Comparison of ENCODE assay signal across 1 cellular context in genomic region chr22:19497245-19497644, GRCh38.
A peak's percentile ranks its signal among the peaks of the same experiment; 100 is the strongest.
TF ChIP-seq lines count a peak whose summit lies in the region.

No MANE protein-coding gene starts in this region.

TF ChIP-seq in K562, 482 proteins besides CTCF, POLR2A, EP300 and RAD21 (continued from another document and continues in another):
- no peak for TF ChIP-seq CHD7 (IDR thresholded peaks at IDR 0.05; ENCODE audit: low read depth, low read length)
- no peak for TF ChIP-seq ZNF609 (CRISPR knock-in tag; IDR thresholded peaks at IDR 0.05; ENCODE audit: borderline replicate concordance)
- no peak for TF ChIP-seq COPS2 (conservative IDR thresholded peaks at IDR 0.05)
- 0 out of 2 replicates have a peak, but pooled peaks have one; percentile 12 for TF ChIP-seq ZNF41 (CRISPR knock-in tag; conservative IDR thresholded peaks at IDR 0.05)
- TF ChIP-seq MCM5 (IDR thresholded peaks at IDR 0.05; ENCODE audit: low read depth) = no peak
- 0 out of 2 replicates have a peak, but pooled peaks have one; percentile 74 for TF ChIP-seq ARID3B (CRISPR knock-in tag; IDR thresholded peaks at IDR 0.05; ENCODE audit: borderline replicate concordance)
- no peak for TF ChIP-seq CSDE1 (IDR thresholded peaks at IDR 0.05)
- 0 out of 2 replicates have a peak, but pooled peaks have one; percentile 9 for TF ChIP-seq MYNN (IDR thresholded peaks at IDR 0.05)
- no peak for TF ChIP-seq MYNN (CRISPR knock-in tag; IDR thresholded peaks at IDR 0.05)
- TF ChIP-seq E2F4 (CRISPR knock-in tag; IDR thresholded peaks at IDR 0.05; ENCODE audit: low read depth) = no peak
- TF ChIP-seq ATF1 (CRISPR knock-in tag; IDR thresholded peaks at IDR 0.05) = no peak
- TF ChIP-seq ATF1 (tag; IDR thresholded peaks at IDR 0.05) = peak; percentile 82
- TF ChIP-seq BHLHE40 (IDR thresholded peaks at IDR 0.05; ENCODE audit: low read length) = peak; percentile 71
- no peak for TF ChIP-seq XRCC4 (IDR thresholded peaks at IDR 0.05; ENCODE audit: extremely low read depth, insufficient read depth, insufficient read length)
- no peak for TF ChIP-seq BACH1 (tag; IDR thresholded peaks at IDR 0.05)
- no peak for TF ChIP-seq HMGN3 (IDR thresholded peaks at IDR 0.05; ENCODE audit: borderline replicate concordance, extremely low read depth, insufficient read length, low read depth, low read length)
- no peak for TF ChIP-seq RNF219 (CRISPR knock-in tag; IDR thresholded peaks at IDR 0.05)
- 0 out of 2 replicates have a peak, but pooled peaks have one; percentile 53 for TF ChIP-seq HOXB6 (CRISPR knock-in tag; IDR thresholded peaks at IDR 0.05; ENCODE audit: borderline replicate concordance)
- TF ChIP-seq POLR2G (IDR thresholded peaks at IDR 0.05; ENCODE audit: low read depth, low read length) = peak; percentile 54
- TF ChIP-seq EWSR1 (IDR thresholded peaks at IDR 0.05; ENCODE audit: borderline replicate concordance, low read depth, partially characterized antibody) = no peak
- TF ChIP-seq ELK1 (CRISPR knock-in tag; IDR thresholded peaks at IDR 0.05) = no peak
- TF ChIP-seq CREB3L1 (IDR thresholded peaks at IDR 0.05; ENCODE audit: borderline replicate concordance, low read depth) = peak; percentile 69
- no peak for TF ChIP-seq SIRT6 (IDR thresholded peaks at IDR 0.05; ENCODE audit: low read depth, low read length)
- TF ChIP-seq MAX (CRISPR knock-in tag; IDR thresholded peaks at IDR 0.05) = no peak
- no peak for TF ChIP-seq ZZZ3 (IDR thresholded peaks at IDR 0.05)
- TF ChIP-seq, protein P1, sequence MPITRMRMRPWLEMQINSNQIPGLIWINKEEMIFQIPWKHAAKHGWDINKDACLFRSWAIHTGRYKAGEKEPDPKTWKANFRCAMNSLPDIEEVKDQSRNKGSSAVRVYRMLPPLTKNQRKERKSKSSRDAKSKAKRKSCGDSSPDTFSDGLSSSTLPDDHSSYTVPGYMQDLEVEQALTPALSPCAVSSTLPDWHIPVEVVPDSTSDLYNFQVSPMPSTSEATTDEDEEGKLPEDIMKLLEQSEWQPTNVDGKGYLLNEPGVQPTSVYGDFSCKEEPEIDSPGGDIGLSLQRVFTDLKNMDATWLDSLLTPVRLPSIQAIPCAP (CRISPR knock-in tag; IDR thresholded peaks at IDR 0.05; ENCODE audit: borderline replicate concordance) = no peak
- TF ChIP-seq RBM22 (IDR thresholded peaks at IDR 0.05; ENCODE audit: low read depth, low read length, poor library complexity, severe bottlenecking) = peak; percentile 70
- no peak for TF ChIP-seq TAF9B (IDR thresholded peaks at IDR 0.05; ENCODE audit: partially characterized antibody)
- no peak for TF ChIP-seq SREBF1 (IDR thresholded peaks at IDR 0.05; ENCODE audit: borderline replicate concordance, low read depth, low read length)
- 0 out of 2 replicates have a peak, but pooled peaks have one; percentile 66 for TF ChIP-seq RHOXF2B (CRISPR knock-in tag; conservative IDR thresholded peaks at IDR 0.05)
